Comparison of ENCODE assay signal across 26 cellular contexts in genomic region chr1:213951876-213952275, GRCh38. TPM values are rescaled to one million over a fixed set of nuclear protein-coding genes. Genes with fewer than 3 reads are reported as not detected.
"Had no signal": no experiment of that assay in that cellular context is flagged by ENCODE, and none has a peak within 500 bp of the region (broad histone marks: within the 10 kb centered on the region; RNA-seq: fewer than 3 reads in every experiment).

No MANE protein-coding gene starts in this region.

- H3K9me3 ChIP-seq: left lung, neutrophil, right atrium auricular region, tibial nerve, uterus had no signal

- H3K4me3 ChIP-seq: left lung, lung, neural progenitor cell, right atrium auricular region, skin epidermis, tibial nerve, uterus had no signal

- ATAC-seq: left lung; natural killer cell; sciatic nerve; stimulated activated memory B cell treated with anti-CD40 and anti-IgM and Interleukin-4, amounts not matched to agents 10 μg/mL and 1 μg/mL and 100 μg/mL, for 72 hours; stimulated activated naive CD8-positive, alpha-beta T cell treated with anti-CD3 and anti-CD28 coated beads, Interleukin-15, amount 100 ng/mL, for 72 hours had no signal

- H3K27ac ChIP-seq: left lung, neural progenitor cell, neutrophil, parathyroid adenoma, right atrium auricular region, skin epidermis, tibial nerve, uterus had no signal

- H3K4me1 ChIP-seq: left lung, neural progenitor cell, parathyroid adenoma, right atrium auricular region, tibial nerve, uterus had no signal

- DNase-seq: hypothalamus; immature natural killer cell; kidney; left lung; mesendoderm; naive B cell; natural killer cell; nephron progenitor cell; occipital lobe; stimulated activated CD4-positive, alpha-beta T cell treated with anti-CD3 and anti-CD28 coated beads, Interleukin-12 subunit alpha, Interleukin-12 subunit beta, amount 100 ng/mL, for 4 hours; stimulated activated CD4-positive, alpha-beta T cell treated with anti-CD3 and anti-CD28 coated beads, Interleukin-15, amount 100 ng/mL, for 24 hours; stimulated activated CD4-positive, alpha-beta T cell treated with anti-CD3 and anti-CD28 coated beads, Interleukin-4, amount 100 ng/mL, for 4 hours; stimulated activated CD8-positive, alpha-beta memory T cell treated with anti-CD3 and anti-CD28 coated beads, Interleukin-4, amount 100 ng/mL, for 48 hours; stimulated activated naive CD4-positive, alpha-beta T cell treated with Interleukin-2 at 50 U/mL for 16 hours; stimulated activated naive CD8-positive, alpha-beta T cell treated with anti-CD3 and anti-CD28 coated beads, Interleukin-15, amount 100 ng/mL, for 72 hours; substantia nigra; uterus had no signal

- H3K27me3 ChIP-seq: left lung, neural progenitor cell, neutrophil, right atrium auricular region, tibial nerve, uterus had no signal

- H3K36me3 ChIP-seq: left lung, neural progenitor cell, neutrophil, right atrium auricular region, tibial nerve, uterus had no signal

RNA-seq across cellular contexts. Expression of gene PROX1, which starts 35.9 kb away (rescaled TPM):
- total RNA-seq: natural killer cell had no signal
